Comparison of ENCODE assay signal across 35 cellular contexts in the genomic region with DNA sequence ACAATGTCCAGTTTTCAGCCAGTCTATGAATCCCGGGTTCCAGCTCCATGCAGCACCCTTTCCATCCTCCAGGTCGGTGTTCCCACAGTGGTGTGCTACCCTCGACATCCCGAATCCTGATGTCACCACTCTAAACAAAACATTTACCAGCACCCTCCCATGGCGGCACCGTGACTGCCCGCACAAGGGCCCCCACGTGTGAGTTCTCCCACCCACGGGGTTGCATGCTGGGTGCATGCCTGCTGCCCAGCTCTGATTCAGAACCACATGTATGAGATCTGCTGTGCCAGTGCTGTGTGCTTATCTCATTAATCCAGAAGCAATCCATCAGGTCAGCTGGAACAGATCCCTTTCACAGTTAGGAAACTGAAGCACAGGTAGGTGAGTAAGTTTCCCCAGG. TPM values are rescaled to one million over a fixed set of nuclear protein-coding genes. Genes with fewer than 3 reads are reported as not detected.
"Had no signal": no experiment of that assay in that cellular context is flagged by ENCODE, and none has a peak within 500 bp of the region (broad histone marks: within the 10 kb centered on the region; RNA-seq: fewer than 3 reads in every experiment).

No MANE protein-coding gene starts in this region.

- H3K36me3 ChIP-seq: left ventricle myocardium inferior, lower lobe of right lung, neural progenitor cell, ovary, prostate gland, tibial nerve, upper lobe of left lung had no signal

- H3K4me3 ChIP-seq: left ventricle myocardium inferior, lower lobe of right lung, neural progenitor cell, ovary, prostate gland, smooth muscle cell, tibial nerve, upper lobe of left lung had no signal

- H3K27ac ChIP-seq: left ventricle myocardium inferior, lower lobe of right lung, neural progenitor cell, ovary, prostate gland, tibial nerve, upper lobe of left lung had no signal

- H3K9me3 ChIP-seq: lower lobe of right lung, ovary, prostate gland, upper lobe of left lung had no signal

- FAIRE-seq: islet of Langerhans, urothelium cell line had no signal

- H3K4me1 ChIP-seq: left ventricle myocardium inferior, lower lobe of right lung, neural progenitor cell, prostate gland, tibial nerve, upper lobe of left lung had no signal

- DNase-seq: head of caudate nucleus; hypothalamus; immature natural killer cell; left ventricle myocardium inferior; lower lobe of right lung; mammary epithelial cell; mesenchymal stem cell; naive B cell; natural killer cell; nephron progenitor cell; retina; right cardiac atrium; stimulated activated CD4-positive, alpha-beta T cell treated with anti-CD3 and anti-CD28 coated beads, Interleukin-1b, Interleukin-23, amount 100 ng/mL, for 48 hours; stimulated activated CD4-positive, alpha-beta T cell treated with anti-CD3 and anti-CD28 coated beads, Interleukin-2, amount 100 ng/mL, for 48 hours; stimulated activated CD4-positive, alpha-beta T cell treated with anti-CD3 and anti-CD28 coated beads, Interleukin-4, amount 100 ng/mL, for 4 hours; stimulated activated CD8-positive, alpha-beta memory T cell treated with anti-CD3 and anti-CD28 coated beads, Interleukin-4, amount 100 ng/mL, for 48 hours; stimulated activated naive CD4-positive, alpha-beta T cell treated with Interleukin-2 at 50 U/mL for 16 hours; stimulated activated naive CD8-positive, alpha-beta T cell treated with anti-CD3 and anti-CD28 coated beads, Interleukin-15, amount 100 ng/mL, for 72 hours; substantia nigra had no signal

- H3K27me3 ChIP-seq: ovary, tibial nerve, upper lobe of left lung had no signal

- H3K9ac ChIP-seq: neural progenitor cell had no signal

- H3K4me2 ChIP-seq: neural progenitor cell, smooth muscle cell had no signal

- H2AFZ ChIP-seq: neural progenitor cell had no signal

- ATAC-seq: lower lobe of right lung; natural killer cell; right cardiac atrium; stimulated activated memory B cell treated with anti-CD40 and anti-IgM and Interleukin-4, amounts not matched to agents 10 μg/mL and 1 μg/mL and 100 μg/mL, for 72 hours; stimulated activated naive CD8-positive, alpha-beta T cell treated with anti-CD3 and anti-CD28 coated beads, Interleukin-15, amount 100 ng/mL, for 72 hours had no signal

RNA-seq across cellular contexts. Expression of a gene that starts 57.4 kb away (rescaled TPM):
- total RNA-seq: kidney epithelial cell, left ventricle myocardium inferior, lower lobe of right lung, mammary epithelial cell, mesothelial cell of epicardium, mononuclear cell, natural killer cell, omental fat pad, ovary, prostate gland, right cardiac atrium, skeletal muscle tissue, smooth muscle cell, temporal lobe, tibial nerve, upper lobe of left lung had no signal
- polyA plus RNA-seq: immature natural killer cell, mammary epithelial cell, ovary, right cardiac atrium, smooth muscle cell, thymus had no signal
